In genomic region chr6:165937564-165938358, GRCh38 we compare ENCODE assay signal across 33 cellular contexts.
"Had no signal": no experiment of that assay in that cellular context is flagged by ENCODE, and none has a peak within 500 bp of the region (broad histone marks: within the 10 kb centered on the region; RNA-seq: fewer than 3 reads in every experiment).

No MANE protein-coding gene starts in this region.

- H3K4me1 Mint-ChIP-seq: activated B cell treated with CpG ODN at 0.5 μM for 24 hours; activated CD4-positive, alpha-beta memory T cell treated with anti-CD3 and anti-CD28 coated beads, Interleukin-2, amount 10 ng/mL, durations not matched to agents 7 days and 5 days; activated CD8-positive, alpha-beta memory T cell treated with anti-CD3 and anti-CD28 coated beads, Interleukin-2, amount 10 ng/mL, durations not matched to agents 7 days and 5 days; activated naive CD4-positive, alpha-beta T cell treated with anti-CD3 and anti-CD28 coated beads, Interleukin-2, amount 10 ng/mL, durations not matched to agents 7 days and 5 days; activated naive CD8-positive, alpha-beta T cell treated with anti-CD3 and anti-CD28 coated beads, Interleukin-2, amount 50 U/mL, for 24 hours had no signal

- DNase-seq: activated B cell treated with CpG ODN at 0.5 μM for 24 hours; activated CD4-positive, alpha-beta memory T cell treated with anti-CD3 and anti-CD28 coated beads, Interleukin-2, amount 10 ng/mL, durations not matched to agents 7 days and 5 days; activated CD4-positive, alpha-beta T cell treated with anti-CD3 and anti-CD28 coated beads for 1 hour; activated CD4-positive, alpha-beta T cell treated with anti-CD3 and anti-CD28 coated beads for 48 hours; activated CD8-positive, alpha-beta memory T cell treated with anti-CD3 and anti-CD28 coated beads for 24 hours; activated CD8-positive, alpha-beta memory T cell treated with anti-CD3 and anti-CD28 coated beads, Interleukin-2, amount 10 ng/mL, durations not matched to agents 7 days and 5 days; activated CD8-positive, alpha-beta memory T cell treated with anti-CD3 and anti-CD28 coated beads, Interleukin-2, amount 50 U/mL, for 48 hours; activated effector memory CD4-positive, alpha-beta T cell treated with Interleukin-2 at 50 U/mL for 16 hours; activated naive CD4-positive, alpha-beta T cell treated with anti-CD3 and anti-CD28 coated beads, Interleukin-2, amount 10 ng/mL, durations not matched to agents 7 days and 5 days; activated naive CD8-positive, alpha-beta T cell treated with anti-CD3 and anti-CD28 coated beads, Interleukin-2, amount 50 U/mL, for 24 hours; activated T-cell treated with anti-CD3 and anti-CD28 coated beads, Interleukin-2, amount 50 U/mL, for 48 hours; anterior cingulate cortex; brain microvascular endothelial cell; central memory CD4-positive, alpha-beta T cell; NCI-H1048; NCI-H1105 treated with DMSO at 0.1 percent for 48 hours; NCI-H1436; NCI-H1694; NCI-H1930; NCI-H2081 treated with DMSO at 0.1 percent for 48 hours; NCI-H226; NCI-H446 treated with DMSO at 0.1 percent for 48 hours; NCI-H524; PC-3; SIG-M5; T-helper 1 cell; T-helper 2 cell; T-helper 9 cell had no signal

- H3K4me3 Mint-ChIP-seq: activated B cell treated with CpG ODN at 0.5 μM for 24 hours; activated CD4-positive, alpha-beta memory T cell treated with anti-CD3 and anti-CD28 coated beads, Interleukin-2, amount 10 ng/mL, durations not matched to agents 7 days and 5 days; activated CD8-positive, alpha-beta memory T cell treated with anti-CD3 and anti-CD28 coated beads, Interleukin-2, amount 10 ng/mL, durations not matched to agents 7 days and 5 days; activated naive CD4-positive, alpha-beta T cell treated with anti-CD3 and anti-CD28 coated beads, Interleukin-2, amount 10 ng/mL, durations not matched to agents 7 days and 5 days; activated naive CD8-positive, alpha-beta T cell; activated naive CD8-positive, alpha-beta T cell treated with anti-CD3 and anti-CD28 coated beads, Interleukin-2, amount 50 U/mL, for 24 hours had no signal

- H3K27ac Mint-ChIP-seq: activated B cell treated with CpG ODN at 0.5 μM for 24 hours; activated CD4-positive, alpha-beta memory T cell treated with anti-CD3 and anti-CD28 coated beads, Interleukin-2, amount 10 ng/mL, durations not matched to agents 7 days and 5 days; activated CD8-positive, alpha-beta memory T cell treated with anti-CD3 and anti-CD28 coated beads, Interleukin-2, amount 10 ng/mL, durations not matched to agents 7 days and 5 days; activated naive CD4-positive, alpha-beta T cell treated with anti-CD3 and anti-CD28 coated beads, Interleukin-2, amount 10 ng/mL, durations not matched to agents 7 days and 5 days; activated naive CD8-positive, alpha-beta T cell; activated naive CD8-positive, alpha-beta T cell treated with anti-CD3 and anti-CD28 coated beads, Interleukin-2, amount 50 U/mL, for 24 hours had no signal

- H3K27me3 ChIP-seq: brain microvascular endothelial cell had no signal

- H3K27me3 Mint-ChIP-seq: activated CD8-positive, alpha-beta memory T cell treated with anti-CD3 and anti-CD28 coated beads, Interleukin-2, amount 10 ng/mL, durations not matched to agents 7 days and 5 days; activated naive CD4-positive, alpha-beta T cell treated with anti-CD3 and anti-CD28 coated beads, Interleukin-2, amount 10 ng/mL, durations not matched to agents 7 days and 5 days had no signal

- H3K36me3 ChIP-seq: brain microvascular endothelial cell had no signal

- H3K9me3 Mint-ChIP-seq: activated B cell treated with CpG ODN at 0.5 μM for 24 hours; activated CD4-positive, alpha-beta memory T cell treated with anti-CD3 and anti-CD28 coated beads, Interleukin-2, amount 10 ng/mL, durations not matched to agents 7 days and 5 days; activated naive CD4-positive, alpha-beta T cell treated with anti-CD3 and anti-CD28 coated beads, Interleukin-2, amount 10 ng/mL, durations not matched to agents 7 days and 5 days had no signal

- ATAC-seq: activated CD8-positive, alpha-beta memory T cell treated with anti-CD3 and anti-CD28 coated beads, Interleukin-2, amount 10 ng/mL, durations not matched to agents 7 days and 5 days; activated naive CD8-positive, alpha-beta T cell treated with anti-CD3 and anti-CD28 coated beads, Interleukin-2, amount 50 U/mL, for 24 hours; PC-3; Right ventricle myocardium inferior; SK-N-SH treated with all-trans-retinoic acid at 6 μM for 48 hours had no signal

- H3K27ac ChIP-seq: brain microvascular endothelial cell, RWPE1, VCaP had no signal

- H3K36me3 Mint-ChIP-seq: activated CD8-positive, alpha-beta memory T cell treated with anti-CD3 and anti-CD28 coated beads, Interleukin-2, amount 10 ng/mL, durations not matched to agents 7 days and 5 days; activated naive CD4-positive, alpha-beta T cell treated with anti-CD3 and anti-CD28 coated beads, Interleukin-2, amount 10 ng/mL, durations not matched to agents 7 days and 5 days; activated naive CD8-positive, alpha-beta T cell had no signal
